ENCODE assay signal across 32 cellular contexts in the genomic region with DNA sequence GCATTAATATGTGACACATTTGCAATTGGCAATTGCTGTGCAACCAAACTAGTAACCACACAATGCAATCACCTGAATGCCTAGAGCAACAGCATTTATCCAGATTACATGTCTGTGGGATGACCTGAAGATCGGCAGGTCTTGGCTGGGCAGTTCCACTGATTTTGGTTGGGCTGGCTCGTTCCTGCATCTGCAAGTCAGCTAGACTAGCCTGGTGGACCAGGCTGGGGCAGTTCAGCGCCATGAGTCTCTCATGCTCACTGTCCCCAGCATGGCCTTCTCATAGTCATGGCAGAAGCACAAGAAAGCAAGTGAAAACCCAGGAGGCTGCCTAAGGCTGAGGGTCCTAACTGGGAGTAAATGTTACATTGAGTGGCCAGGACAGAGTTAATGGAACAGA.
"Had no signal": no experiment of that assay in that cellular context is flagged by ENCODE, and none has a peak within 500 bp of the region (broad histone marks: within the 10 kb centered on the region; RNA-seq: fewer than 3 reads in every experiment).

No MANE protein-coding gene starts in this region.

- H3K36me3 Mint-ChIP-seq: mesothelial cell of epicardium; naive B cell; natural killer cell treated with Interleukin-12 subunit alpha and Interleukin-12 subunit beta and Interleukin-15 and Interleukin-18, amount 100 ng/mL, for 72 hours had no signal

- H3K27ac Mint-ChIP-seq: mesothelial cell of epicardium; naive B cell; natural killer cell treated with Interleukin-12 subunit alpha and Interleukin-12 subunit beta and Interleukin-15 and Interleukin-18, amount 100 ng/mL, for 72 hours; stimulated activated naive CD8-positive, alpha-beta T cell treated with anti-CD3 and anti-CD28 coated beads, Interleukin-15, amount 100 ng/mL, for 72 hours had no signal

- H3K4me3 ChIP-seq: esophagus muscularis mucosa, gastroesophageal sphincter, heart left ventricle, left lung, mucosa of descending colon, pancreas, right lobe of liver, smooth muscle cell, suprapubic skin, transverse colon, upper lobe of right lung, vagina had no signal

- H3K4me1 ChIP-seq: esophagus muscularis mucosa, foreskin keratinocyte, gastroesophageal sphincter, left lung, pancreas, right lobe of liver, suprapubic skin, transverse colon, upper lobe of right lung, vagina had no signal

- H3K9me3 ChIP-seq: esophagus muscularis mucosa, gastroesophageal sphincter, heart left ventricle, left lung, mucosa of descending colon, pancreas, right lobe of liver, suprapubic skin, transverse colon, upper lobe of right lung, vagina had no signal

- FAIRE-seq: endothelial cell of umbilical vein, keratinocyte, pancreas had no signal

- DNase-seq: cortex of kidney; effector CD4-positive, alpha-beta T cell; foreskin keratinocyte; heart left ventricle; hippocampal formation; left lung; mesenchymal stem cell; mucosa of descending colon; naive B cell; nucleus accumbens; pancreas; retina; right lobe of liver; stimulated activated CD4-positive, alpha-beta T cell treated with anti-CD3 and anti-CD28 coated beads, Interleukin-12 subunit alpha, Interleukin-12 subunit beta, amount 100 ng/mL, for 4 hours; stimulated activated CD4-positive, alpha-beta T cell treated with anti-CD3 and anti-CD28 coated beads, Interleukin-1b, Interleukin-23, amount 100 ng/mL, for 48 hours; stimulated activated CD4-positive, alpha-beta T cell treated with anti-CD3 and anti-CD28 coated beads, Interleukin-4, amount 100 ng/mL, for 1 hour; stimulated activated CD8-positive, alpha-beta memory T cell treated with anti-CD3 and anti-CD28 coated beads, Interleukin-4, amount 100 ng/mL, for 48 hours; stimulated activated naive CD4-positive, alpha-beta T cell; stimulated activated naive CD8-positive, alpha-beta T cell treated with anti-CD3 and anti-CD28 coated beads, Interleukin-15, amount 100 ng/mL, for 72 hours; transverse colon; upper lobe of right lung had no signal

- ATAC-seq: foreskin keratinocyte; gastroesophageal sphincter; heart left ventricle; left lung; mucosa of descending colon; natural killer cell treated with Interleukin-12 subunit alpha and Interleukin-12 subunit beta and Interleukin-15 and Interleukin-18, amount 100 ng/mL, for 72 hours; pancreas; right lobe of liver; stimulated activated naive CD8-positive, alpha-beta T cell treated with anti-CD3 and anti-CD28 coated beads, Interleukin-15, amount 100 ng/mL, for 72 hours; upper lobe of right lung had no signal

- H3K36me3 ChIP-seq: esophagus muscularis mucosa, gastroesophageal sphincter, heart left ventricle, left lung, pancreas, right lobe of liver, suprapubic skin, transverse colon, upper lobe of right lung, vagina had no signal

- H3K9me3 Mint-ChIP-seq: central memory CD8-positive, alpha-beta T cell; mesothelial cell of epicardium; natural killer cell treated with Interleukin-12 subunit alpha and Interleukin-12 subunit beta and Interleukin-15 and Interleukin-18, amount 100 ng/mL, for 72 hours; neural crest cell; stimulated activated naive CD8-positive, alpha-beta T cell treated with anti-CD3 and anti-CD28 coated beads, Interleukin-15, amount 100 ng/mL, for 72 hours had no signal

- H3K4me1 Mint-ChIP-seq: central memory CD8-positive, alpha-beta T cell; naive B cell; stimulated activated naive CD8-positive, alpha-beta T cell treated with anti-CD3 and anti-CD28 coated beads, Interleukin-15, amount 100 ng/mL, for 72 hours had no signal

- H3K27me3 ChIP-seq: esophagus muscularis mucosa, foreskin keratinocyte, gastroesophageal sphincter, right lobe of liver, suprapubic skin, transverse colon, upper lobe of right lung, vagina had no signal

- H3K27ac ChIP-seq: esophagus muscularis mucosa, foreskin keratinocyte, gastroesophageal sphincter, heart left ventricle, left lung, pancreas, right lobe of liver, suprapubic skin, transverse colon, upper lobe of right lung, vagina had no signal

- H3K4me3 Mint-ChIP-seq: central memory CD8-positive, alpha-beta T cell; mesothelial cell of epicardium; naive B cell; natural killer cell treated with Interleukin-12 subunit alpha and Interleukin-12 subunit beta and Interleukin-15 and Interleukin-18, amount 100 ng/mL, for 72 hours; neural crest cell; stimulated activated naive CD8-positive, alpha-beta T cell treated with anti-CD3 and anti-CD28 coated beads, Interleukin-15, amount 100 ng/mL, for 72 hours had no signal

- H3K27me3 Mint-ChIP-seq: naive B cell; stimulated activated naive CD8-positive, alpha-beta T cell treated with anti-CD3 and anti-CD28 coated beads, Interleukin-15, amount 100 ng/mL, for 72 hours had no signal

- H3K4me2 ChIP-seq: smooth muscle cell had no signal
